In the genomic region with DNA sequence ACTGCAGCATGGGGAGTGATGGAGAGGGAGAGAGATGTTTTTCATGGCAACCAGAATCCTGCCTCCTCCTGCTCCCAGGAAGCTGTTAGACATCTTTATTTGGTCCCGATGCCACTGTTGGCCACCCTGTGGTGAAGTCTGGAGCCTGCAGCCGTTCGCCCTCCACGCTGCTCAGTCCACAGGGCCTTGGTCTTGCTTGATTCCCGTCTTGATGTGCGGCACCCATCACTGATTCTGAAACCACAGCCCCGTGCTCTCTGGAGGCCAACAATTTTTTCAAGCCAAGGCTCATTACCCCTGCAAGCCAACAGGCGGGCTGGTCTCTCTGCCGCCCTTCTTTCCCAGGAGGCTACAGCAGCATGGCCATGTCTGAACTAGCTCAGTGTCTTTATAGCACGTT, we compare ENCODE assay signal across 1 cellular context.
TF ChIP-seq lines count a peak whose summit lies in the region.

No MANE protein-coding gene starts in this region.

TF ChIP-seq in SK-N-SH treated with all-trans-retinoic acid at 6 μM for 48 hours, 23 proteins besides CTCF, POLR2A, EP300 and RAD21 (continued from another document):
- TF ChIP-seq ZC3H10 (CRISPR knock-in tag; IDR thresholded peaks at IDR 0.05) (no peak), ZNF565 (CRISPR knock-in tag; conservative IDR thresholded peaks at IDR 0.05; ENCODE audit: low read depth) (no peak)
